13 cellular contexts compared by ENCODE assay signal in the genomic region with DNA sequence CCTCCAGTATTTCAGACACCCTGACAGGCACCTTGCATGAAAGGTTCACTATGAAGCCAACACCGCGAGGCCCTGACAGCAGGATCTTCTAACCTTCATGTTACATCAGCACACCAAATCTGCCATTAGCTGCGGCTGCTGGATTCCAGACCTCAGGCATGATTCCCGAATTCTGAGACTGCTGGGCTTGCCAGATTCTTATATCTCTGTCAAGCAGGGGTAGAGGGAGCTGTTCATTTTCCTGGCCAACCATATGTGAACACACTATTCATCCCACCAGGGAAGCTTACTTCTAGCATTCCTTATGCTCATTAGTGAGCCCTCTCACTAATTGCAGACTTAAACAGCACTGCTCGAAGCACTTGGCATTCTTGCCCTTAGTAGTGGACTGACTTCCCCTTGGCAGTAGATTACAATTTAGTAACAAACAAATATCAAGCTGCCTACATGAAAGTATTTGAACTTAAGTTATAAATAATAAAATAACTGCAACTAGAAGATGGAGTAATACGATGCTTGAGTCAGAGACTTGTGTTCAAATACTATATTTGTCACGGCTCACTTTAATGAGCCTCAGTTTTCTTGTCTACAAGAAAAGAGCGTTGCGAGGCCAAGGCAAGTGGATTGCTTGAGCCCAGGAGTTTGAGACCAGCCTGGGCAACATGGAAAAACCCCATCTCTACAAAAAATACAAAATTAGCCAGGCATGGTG. TPM values are rescaled to one million over a fixed set of nuclear protein-coding genes. Genes with fewer than 3 reads are reported as not detected.
A peak's percentile ranks its signal among the peaks of the same experiment; 100 is the strongest.
DNase-seq lines count a peak whose midpoint lies in the region; ATAC-seq and TF ChIP-seq lines count a peak whose summit lies in the region.
"Had no signal": no experiment of that assay in that cellular context is flagged by ENCODE, and none has a peak within 500 bp of the region (broad histone marks: within the 10 kb centered on the region; RNA-seq: fewer than 3 reads in every experiment).

No MANE protein-coding gene starts in this region.

- WGBS in GM23248 (ENCODE audit: low coverage in 1 of 2, low lambda C conversion rate in 2 of 2, missing lambda C conversion rate in 2 of 2), 2 experiments: 44 to 55% methylated on average over 9 of the region's 9 CpGs

- no peak overlapping the region for H2AFZ ChIP-seq in GM23248

- H3K9ac ChIP-seq in GM23248: peak overlapping the region; percentile 63; the same call in 1 of the 2 replicates
- H3K9ac ChIP-seq in colonic mucosa (ENCODE audit: low read depth in 2 of 2, low read length in 2 of 2): no peak overlapping the region
- peak overlapping the region in 1 of 5 donors; percentile 8 for H3K9ac ChIP-seq in subcutaneous abdominal adipose tissue (ENCODE audit: low read length in 5 of 5)

- DNase-seq in GM23248 (peak; percentile 61), colonic mucosa (no peak), islet precursor cell (peak; percentile 76), kidney glomerular epithelial cell (lab: John Stamatoyannopoulos, UW) (no peak), H7 (no peak)
- DNase-seq: activated CD4-positive, alpha-beta T cell treated with anti-CD3 and anti-CD28 coated beads for 4 hours; activated effector memory CD4-positive, alpha-beta T cell treated with Interleukin-2 at 50 U/mL for 16 hours; cerebellar nuclear complex; NCI-H2171 treated with DMSO at 0.1 percent for 48 hours had no signal

- no peak for TF ChIP-seq CTCF in colonic mucosa (IDR thresholded peaks at IDR 0.05)

- intact Hi-C loops in colonic mucosa (cut with DNase I): no loop called here

- H3K4me1 ChIP-seq in GM23248 (ENCODE audit: insufficient read depth) (peaks cover 44% of the 10 kb centered on the region), colonic mucosa (no peaks in the 10 kb centered on the region), subcutaneous abdominal adipose tissue (ENCODE audit: control insufficient read depth in 5 of 5, insufficient read depth in 5 of 5, low read length in 5 of 5) (peaks cover 18 to 38% (median 35%) of the 10 kb centered on the region in 5 donors)

- H3K36me3 ChIP-seq in GM23248 (ENCODE audit: low read depth) (peaks cover 20% of the 10 kb centered on the region; the same call in 1 of the 2 replicates), colonic mucosa (no peaks in the 10 kb centered on the region), subcutaneous abdominal adipose tissue (ENCODE audit: control insufficient read depth in 5 of 5, insufficient read depth in 5 of 5, low read length in 5 of 5) (peaks cover 20 to 63% (median 51%) of the 10 kb centered on the region in 5 donors), H7 (replicated peaks; ENCODE audit: control insufficient read depth, insufficient read depth, low read length) (peaks cover 5% of the 10 kb centered on the region)

- H3K9me3 ChIP-seq in GM23248 (ENCODE audit: low read depth): no peaks in the 10 kb centered on the region
- no peaks in the 10 kb centered on the region for H3K9me3 ChIP-seq in colonic mucosa
- no peaks in the 10 kb centered on the region for H3K9me3 ChIP-seq in subcutaneous abdominal adipose tissue (ENCODE audit: control insufficient read depth in 5 of 5, low read length in 5 of 5)

- H4K20me1 ChIP-seq in GM23248 (ENCODE audit: insufficient read depth): no peaks in the 10 kb centered on the region

- no peak for ATAC-seq in GM19351 (IDR thresholded peaks at IDR 0.05; ENCODE audit: unreplicated experiment)
- ATAC-seq in HG03439 (IDR thresholded peaks at IDR 0.05; ENCODE audit: unreplicated experiment): no peak

- H3K27ac ChIP-seq in GM23248 (peak overlapping the region; percentile 82), colonic mucosa (peak overlapping the region; percentile 33), subcutaneous abdominal adipose tissue (ENCODE audit: low read depth, low read length) (peak overlapping the region; percentile 85)
- H3K27ac ChIP-seq: C4-2B had no signal

- no peaks in the 10 kb centered on the region for H3K27me3 ChIP-seq in GM23248 (replicated peaks; ENCODE audit: insufficient read depth)
- H3K27me3 ChIP-seq in colonic mucosa: no peaks in the 10 kb centered on the region
- no peaks in the 10 kb centered on the region for H3K27me3 ChIP-seq in subcutaneous abdominal adipose tissue (ENCODE audit: control insufficient read depth in 5 of 5, insufficient read depth in 4 of 5, low read length in 5 of 5)
- H3K27me3 ChIP-seq in H7 (ENCODE audit: control insufficient read depth, insufficient read depth, low read length): no peaks in the 10 kb centered on the region

- H3K9me2 ChIP-seq in GM23248 (ENCODE audit: insufficient read depth): no peaks in the 10 kb centered on the region

- no peaks in the 10 kb centered on the region for H3K79me2 ChIP-seq in GM23248 (ENCODE audit: insufficient read depth)

- H3F3A ChIP-seq in GM23248 (ENCODE audit: insufficient read depth): peaks cover 49% of the 10 kb centered on the region

- in situ Hi-C loops in GM23248 (cut with MboI): no loop called here

- peak overlapping the region; percentile 39 for H3K4me2 ChIP-seq in GM23248 (ENCODE audit: unreplicated experiment)

- H3K4me3 ChIP-seq in GM23248 (no peak overlapping the region), colonic mucosa (no peak overlapping the region), subcutaneous abdominal adipose tissue (ENCODE audit: low read depth in 1 of 5, low read length in 5 of 5) (no peak overlapping the region), H7 (ENCODE audit: insufficient read depth, low read depth, low read length) (no peak overlapping the region)

RNA-seq across cellular contexts. Expression of gene NID1, which starts 43.3 kb away (rescaled TPM):
- total RNA-seq in GM23248 (2014; rRNA removed; shearing (Covaris generic)): 73.6 and 77.7 TPM in 2 replicates
- 79.1 and 82.0 TPM in 2 replicates for polyA plus RNA-seq in GM23248 (2016; fragmentation: Nextera tagmentation; extraction: Ambion mirVana)
- 10 to 100 TPM in 1 of 2 donors, 1 to 10 TPM in 1; 8.8 to 25.5 TPM for total RNA-seq in colonic mucosa
- 12.9 and 16.4 TPM in 2 replicates for total RNA-seq in H7 (2014; rRNA removed; shearing (Covaris generic))

Comparison
In these comparisons a context has a peak if more than half of its experiments do, and no peak if none do; other contexts are left out.
1. DNase-seq: peak in GM23248 (single experiment) and islet precursor cell (single experiment); none in colonic mucosa (single experiment), kidney glomerular epithelial cell (single experiment) and H7 (single experiment).
2. H3K27ac ChIP-seq: peak in every context shown above with its lines; median percentile 85 in subcutaneous abdominal adipose tissue; 82 in GM23248; 33 in colonic mucosa.